In the genomic region with DNA sequence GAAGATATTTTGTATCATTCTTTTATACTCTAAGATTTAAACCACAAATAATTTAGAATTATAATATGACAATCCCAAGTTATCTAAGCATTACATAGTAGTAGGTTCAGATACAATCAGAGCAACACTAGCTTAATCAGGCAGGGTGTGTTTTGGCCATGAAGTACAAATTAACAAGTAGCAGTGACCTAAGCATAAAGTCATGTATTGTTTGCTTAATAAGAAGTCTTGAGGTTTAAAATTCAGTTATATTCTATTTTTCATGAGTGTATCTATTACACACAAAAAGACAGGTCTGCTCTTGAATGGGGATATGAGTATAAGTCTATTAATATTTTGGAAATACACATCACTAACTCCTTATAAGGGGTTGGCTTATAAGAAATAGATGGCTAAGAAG, we compare ENCODE assay signal across 31 cellular contexts. TPM values are rescaled to one million over a fixed set of nuclear protein-coding genes. Genes with fewer than 3 reads are reported as not detected.
"Had no signal": no experiment of that assay in that cellular context is flagged by ENCODE, and none has a peak within 500 bp of the region (broad histone marks: within the 10 kb centered on the region; RNA-seq: fewer than 3 reads in every experiment).

No MANE protein-coding gene starts in this region.

- DNase-seq: stimulated activated CD4-positive, alpha-beta T cell treated with anti-CD3 and anti-CD28 coated beads, Interleukin-2, amount 100 ng/mL, for 48 hours; stimulated activated CD4-positive, alpha-beta T cell treated with anti-CD3 and anti-CD28 coated beads, Interleukin-4, amount 100 ng/mL, for 1 hour; stimulated activated CD4-positive, alpha-beta T cell treated with anti-CD3 and anti-CD28 coated beads, Interleukin-4, amount 100 ng/mL, for 24 hours; stimulated activated CD4-positive, alpha-beta T cell treated with anti-CD3 and anti-CD28 coated beads, Interleukin-4, amount 100 ng/mL, for 4 hours; stimulated activated CD8-positive, alpha-beta memory T cell treated with anti-CD3 and anti-CD28 coated beads, Interleukin-4, amount 100 ng/mL, for 48 hours; stimulated activated naive B cell treated with anti-CD40 and anti-IgM and Interleukin-4, amounts not matched to agents 10 μg/mL and 1 μg/mL and 100 μg/mL, for 72 hours; stimulated activated naive CD4-positive, alpha-beta T cell; stimulated activated naive CD4-positive, alpha-beta T cell treated with Interleukin-2 at 50 U/mL for 16 hours; stimulated activated naive CD8-positive, alpha-beta T cell treated with anti-CD3 and anti-CD28 coated beads, Interleukin-15, amount 100 ng/mL, for 72 hours; stimulated activated naive CD8-positive, alpha-beta T cell treated with anti-CD3 and anti-CD28 coated beads, Interleukin-15, Interleukin-2, amounts not matched to agents 100 U/mL and 50 U/mL, for 24 hours; stomach; substantia nigra; testis; thyroid gland; tibial artery; transverse colon; trophoblast cell; upper lobe of left lung; upper lobe of right lung; uterus had no signal

- H3K36me3 ChIP-seq: stomach, suprapubic skin, thoracic aorta, thyroid gland, tibial artery, tibial nerve, transverse colon, upper lobe of left lung, upper lobe of right lung, uterus, vagina had no signal

- FAIRE-seq: urothelium cell line had no signal

- H3K4me3 ChIP-seq: stomach, suprapubic skin, testis, thoracic aorta, thyroid gland, tibial artery, tibial nerve, transverse colon, upper lobe of left lung, upper lobe of right lung, uterus, vagina had no signal

- ATAC-seq: stimulated activated effector memory CD8-positive, alpha-beta T cell treated with anti-CD3 and anti-CD28 coated beads, Interleukin-12 subunit alpha, Interleukin-12 subunit beta, amount 100 ng/mL, for 72 hours; stimulated activated memory B cell treated with anti-CD40 and anti-IgM and Interleukin-4, amounts not matched to agents 10 μg/mL and 1 μg/mL and 100 μg/mL, for 72 hours; stimulated activated naive B cell treated with anti-CD40 and anti-IgM and Interleukin-4, amounts not matched to agents 10 μg/mL and 1 μg/mL and 100 μg/mL, for 72 hours; stimulated activated naive CD8-positive, alpha-beta T cell treated with anti-CD3 and anti-CD28 coated beads, Interleukin-15, amount 100 ng/mL, for 72 hours; stimulated activated naive CD8-positive, alpha-beta T cell treated with anti-CD3 and anti-CD28 coated beads, Interleukin-15, Interleukin-2, amounts not matched to agents 100 U/mL and 50 U/mL, for 24 hours; upper lobe of right lung had no signal

- H3K27me3 ChIP-seq: stomach, suprapubic skin, testis, thyroid gland, tibial artery, tibial nerve, transverse colon, upper lobe of left lung, upper lobe of right lung, uterus, vagina had no signal

RNA-seq across cellular contexts. Expression of a gene that starts 39.9 kb away (rescaled TPM):
- total RNA-seq: stomach, subcutaneous adipose tissue, suprapubic skin, temporal lobe, thoracic aorta, thyroid gland, tibial nerve, transverse colon, upper lobe of left lung, upper lobe of right lung, ureter, urinary bladder, uterus, vagina had no signal
